In the genomic region with DNA sequence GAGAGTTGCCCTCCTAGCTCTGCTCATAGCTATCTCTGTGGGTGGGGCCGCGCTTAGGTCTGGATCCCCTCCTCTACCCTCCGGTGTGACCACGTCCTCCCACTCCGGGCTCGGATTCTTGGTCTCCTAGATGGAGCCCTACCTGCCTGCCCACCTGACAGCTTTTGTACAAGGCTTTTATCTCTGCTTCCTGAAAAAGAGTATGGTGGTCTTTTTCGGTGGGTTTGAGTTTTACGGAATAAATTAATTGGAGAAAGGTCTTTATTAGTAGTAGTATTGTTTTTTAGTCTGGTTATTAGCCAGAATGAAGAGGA, we compare ENCODE assay signal across 8 cellular contexts. TPM values are rescaled to one million over a fixed set of nuclear protein-coding genes. Genes with fewer than 3 reads are reported as not detected.
A peak's percentile ranks its signal among the peaks of the same experiment; 100 is the strongest.
DNase-seq lines count a peak whose midpoint lies in the region; ATAC-seq and TF ChIP-seq lines count a peak whose summit lies in the region.

No MANE protein-coding gene starts in this region.

- H3K9me3 Mint-ChIP-seq in activated naive CD4-positive, alpha-beta T cell treated with anti-CD3 and anti-CD28 coated beads, Interleukin-2, amount 50 U/mL, for 24 hours, result no peaks in the 10 kb centered on the region

- H3K36me3 ChIP-seq in MG63 (no peaks in the 10 kb centered on the region), brain microvascular endothelial cell (replicated peaks) (no peaks in the 10 kb centered on the region), lung (ENCODE audit: control insufficient read depth in 2 of 2, insufficient read depth in 2 of 2, low read length in 2 of 2) (no peaks in the 10 kb centered on the region), upper lobe of left lung (no peaks in the 10 kb centered on the region)

- no peak for TF ChIP-seq POLR2A in upper lobe of left lung (IDR thresholded peaks at IDR 0.05)

- H3K27me3 ChIP-seq in MG63 (no peaks in the 10 kb centered on the region), brain microvascular endothelial cell (replicated peaks) (no peaks in the 10 kb centered on the region), lung (ENCODE audit: control insufficient read depth, insufficient read depth) (no peaks in the 10 kb centered on the region), upper lobe of left lung (no peaks in the 10 kb centered on the region)

- TF ChIP-seq EP300 in upper lobe of left lung (IDR thresholded peaks at IDR 0.05), result no peak

- peak overlapping the region; percentile 65 for H3K27ac Mint-ChIP-seq in activated naive CD4-positive, alpha-beta T cell treated with anti-CD3 and anti-CD28 coated beads, Interleukin-2, amount 50 U/mL, for 24 hours

- H3K4me1 ChIP-seq in lung (ENCODE audit: control insufficient read depth in 2 of 2, insufficient read depth in 2 of 2, low read length in 2 of 2) (peaks cover 4 to 18% of the 10 kb centered on the region in 2 donors), upper lobe of left lung (peaks cover 12 to 28% (median 23%) of the 10 kb centered on the region in 4 donors)

- H3K4me3 ChIP-seq in MG63, result peak overlapping the region; percentile 95
- peak overlapping the region; percentile 84 for H3K4me3 ChIP-seq in brain microvascular endothelial cell (ENCODE audit: low read depth, low read length)
- H3K4me3 ChIP-seq in lung, result peak overlapping the region; percentile 68
- H3K4me3 ChIP-seq in upper lobe of left lung, result peak overlapping the region; percentile 76 to 95 (median 84)

- H3K9me3 ChIP-seq in MG63 (no peaks in the 10 kb centered on the region), lung (ENCODE audit: control insufficient read depth in 2 of 2, insufficient read depth in 1 of 2, low read length in 1 of 2) (no peaks in the 10 kb centered on the region), upper lobe of left lung (no peaks in the 10 kb centered on the region)

- no peak for DNase-seq in activated naive CD4-positive, alpha-beta T cell treated with anti-CD3 and anti-CD28 coated beads, Interleukin-2, amount 50 U/mL, for 16 hours
- DNase-seq in MG63, result peak; percentile 68
- no peak for DNase-seq in brain microvascular endothelial cell
- no peak for DNase-seq in lung (ENCODE audit: low spot score)
- DNase-seq in upper lobe of left lung, result peak in 1 of 2 donors; percentile 72
- no peak for DNase-seq in stimulated activated CD4-positive, alpha-beta T cell treated with anti-CD3 and anti-CD28 coated beads, Interleukin-15, amount 100 ng/mL, for 24 hours

- in situ Hi-C loops in brain microvascular endothelial cell (cut with HindIII; ENCODE audit: low pct_ligation_motif_present, low sequenced_read_pairs), result no loop called here

- H3K27me3 Mint-ChIP-seq in activated naive CD4-positive, alpha-beta T cell treated with anti-CD3 and anti-CD28 coated beads, Interleukin-2, amount 50 U/mL, for 24 hours, result no peaks in the 10 kb centered on the region

- H3K27ac ChIP-seq in brain microvascular endothelial cell (no peak overlapping the region), lung (ENCODE audit: low read depth in 1 of 2, low read length in 1 of 2) (peak overlapping the region; percentile 92 to 94), upper lobe of left lung (peak overlapping the region; percentile 92 to 96 (median 94))

- TF ChIP-seq CTCF in brain microvascular endothelial cell (IDR thresholded peaks at IDR 0.05; ENCODE audit: low read depth, low read length, missing control alignments) (no peak), lung (IDR thresholded peaks at IDR 0.05; ENCODE audit: control extremely low read depth, extremely low read depth) (no peak), upper lobe of left lung (IDR thresholded peaks at IDR 0.05) (no peak)

- H3K4me1 Mint-ChIP-seq in activated naive CD4-positive, alpha-beta T cell treated with anti-CD3 and anti-CD28 coated beads, Interleukin-2, amount 50 U/mL, for 24 hours, result peaks cover 64% of the 10 kb centered on the region

- H3K36me3 Mint-ChIP-seq in activated naive CD4-positive, alpha-beta T cell treated with anti-CD3 and anti-CD28 coated beads, Interleukin-2, amount 50 U/mL, for 24 hours, result peaks cover 1% of the 10 kb centered on the region

- WGBS in lung, 2 donors, result 1% methylated on average over 8 of the region's 8 CpGs
- WGBS in upper lobe of left lung, 2 donors, result 1 to 3% methylated on average over 8 of the region's 8 CpGs

- peak overlapping the region; percentile 91 for H3K4me3 Mint-ChIP-seq in activated naive CD4-positive, alpha-beta T cell treated with anti-CD3 and anti-CD28 coated beads, Interleukin-2, amount 50 U/mL, for 24 hours

- no peak for ATAC-seq in lung (ENCODE audit: insufficient read depth, low FRiP score)
- no peak for ATAC-seq in upper lobe of left lung (ENCODE audit: low FRiP score in 2 of 2)
- no peak for ATAC-seq in HG03039 (IDR thresholded peaks at IDR 0.05; ENCODE audit: unreplicated experiment)

RNA-seq across cellular contexts. Expression of gene SMAP1, which starts 0.8 kb away (rescaled TPM):
- total RNA-seq in MG63 (2014; rRNA removed; shearing (Covaris generic); ENCODE audit: low replicate concordance), result 18.9 and 19.6 TPM in 2 replicates
- 10 to 100 TPM; 21.4 to 31.8 TPM for total RNA-seq in lung
- 10 to 100 TPM; 16.5 to 17.8 TPM for polyA plus RNA-seq in lung
- total RNA-seq in upper lobe of left lung, result 10 to 100 TPM; 16.3 to 34.4 (median 21.7) TPM
